Comparison of ENCODE assay signal across 8 cellular contexts in genomic region chr10:11724938-11725776, GRCh38. TPM values are rescaled to one million over a fixed set of nuclear protein-coding genes. Genes with fewer than 3 reads are reported as not detected.
DNase-seq lines count a peak whose midpoint lies in the region; ATAC-seq and TF ChIP-seq lines count a peak whose summit lies in the region.

No MANE protein-coding gene starts in this region.

- DNase-seq in activated T-cell treated with anti-CD3 and anti-CD28 coated beads, Interleukin-2, amount 50 U/mL, for 4 hours, result no peak
- DNase-seq in activated T-cell treated with anti-CD3 and anti-CD28 coated beads for 4 hours, result no peak
- DNase-seq in HCEC 1CT, result peak; percentile 52
- peak; percentile 33 to 65 for DNase-seq in NCI-H446 (lab: John Stamatoyannopoulos, UW)
- peak; percentile 76 for DNase-seq in iris pigment epithelial cell (ENCODE audit: low read depth)
- DNase-seq in stomach, result no peak
- no peak for DNase-seq in activated CD4-positive, alpha-beta T cell treated with anti-CD3 and anti-CD28 coated beads for 1 hour

- peaks cover 7% of the 10 kb centered on the region for H3K9me3 Mint-ChIP-seq in activated T-cell treated with anti-CD3 and anti-CD28 coated beads, Interleukin-2, amount 50 U/mL, for 4 hours
- peaks cover 5 to 11% (median 10%) of the 10 kb centered on the region in 5 experiments for H3K9me3 Mint-ChIP-seq in brain

- intact Hi-C loops in stomach (cut with DNase I; ENCODE audit: low total_unique reads), result loop anchor here (5.0 kb wide), 1 partner anchor 208 kb away; no protein-coding TSS in a partner anchor

- peak; percentile 60 to 77 for ATAC-seq in activated T-cell treated with anti-CD3 and anti-CD28 coated beads, Interleukin-2, amount 50 U/mL, for 4 hours

- H3K27me3 Mint-ChIP-seq in activated T-cell treated with anti-CD3 and anti-CD28 coated beads, Interleukin-2, amount 50 U/mL, for 4 hours (ENCODE audit: low read depth), result peaks cover 13% of the 10 kb centered on the region
- no peaks in the 10 kb centered on the region for H3K27me3 Mint-ChIP-seq in brain

- H3K27ac ChIP-seq in stomach, result peak overlapping the region in 4 of 5 donors; percentile 2 to 32 (median 19)

- no peak overlapping the region for H3K4me3 Mint-ChIP-seq in activated T-cell treated with anti-CD3 and anti-CD28 coated beads, Interleukin-2, amount 50 U/mL, for 4 hours
- no peak overlapping the region for H3K4me3 Mint-ChIP-seq in brain

- no peak for TF ChIP-seq EP300 in stomach (IDR thresholded peaks at IDR 0.05)

- no peaks in the 10 kb centered on the region for H3K36me3 Mint-ChIP-seq in activated T-cell treated with anti-CD3 and anti-CD28 coated beads, Interleukin-2, amount 50 U/mL, for 4 hours (ENCODE audit: insufficient read depth)
- no peaks in the 10 kb centered on the region for H3K36me3 Mint-ChIP-seq in brain

- H3K36me3 ChIP-seq in stomach, result no peaks in the 10 kb centered on the region

- H3K4me3 ChIP-seq in stomach, result no peak overlapping the region

- WGBS in stomach, 5 donors, result 55 to 64% (median 59%) methylated on average over 20 of the region's 20 CpGs

- H3K27ac Mint-ChIP-seq in brain, result peak overlapping the region in 3 of 5 experiments; percentile 2 to 67 (median 24)

- peak; percentile 68 to 80 for TF ChIP-seq CTCF in brain (conservative IDR thresholded peaks at IDR 0.05)
- TF ChIP-seq CTCF in stomach (IDR thresholded peaks at IDR 0.05), result peak in 5 of 7 experiments; percentile 45 to 65 (median 48)

- peaks cover 0 to 12% (median 3%) of the 10 kb centered on the region in 4 donors for H3K4me1 ChIP-seq in stomach

- peaks cover 0 to 5% (median 0%) of the 10 kb centered on the region in 4 donors for H3K9me3 ChIP-seq in stomach

- H3K4me1 Mint-ChIP-seq in activated T-cell treated with anti-CD3 and anti-CD28 coated beads, Interleukin-2, amount 50 U/mL, for 4 hours (ENCODE audit: low read depth), result peaks cover 7% of the 10 kb centered on the region
- peaks cover 4% of the 10 kb centered on the region for H3K4me1 Mint-ChIP-seq in brain

- no peaks in the 10 kb centered on the region for H3K27me3 ChIP-seq in stomach

- TF ChIP-seq POLR2A in stomach (IDR thresholded peaks at IDR 0.05), result no peak

RNA-seq across cellular contexts. Expression of gene ECHDC3, which starts 17.0 kb away (rescaled TPM):
- 1 to 10 TPM; 1.1 to 2.0 (median 1.8) TPM for total RNA-seq in activated T-cell treated with anti-CD3 and anti-CD28 coated beads, Interleukin-2, amount 50 U/mL, for 4 hours
- polyA plus RNA-seq in brain (ENCODE audit: insufficient read depth, low read depth, low replicate concordance) (19.5 TPM), stomach (10 to 100 TPM; 29.5 to 34.8 (median 31.9) TPM)
- 10 to 100 TPM in 4 of 5 donors, under 1 TPM in 1; 0.58 to 70.6 (median 15.6) TPM for total RNA-seq in stomach

Comparison
In these comparisons a context has a peak if more than half of its experiments do, and no peak if none do; other contexts are left out.
1. DNase-seq: peak in HCEC 1CT (single experiment), NCI-H446 (2 of 2) and iris pigment epithelial cell (single experiment); none in activated T-cell treated with anti-CD3 and anti-CD28 coated beads, Interleukin-2, amount 50 U/mL, for 4 hours (single experiment), activated T-cell treated with anti-CD3 and anti-CD28 coated beads for 4 hours (single experiment), stomach (single experiment) and activated CD4-positive, alpha-beta T cell treated with anti-CD3 and anti-CD28 coated beads for 1 hour (single experiment).